1 cellular context compared by ENCODE assay signal in the genomic region with DNA sequence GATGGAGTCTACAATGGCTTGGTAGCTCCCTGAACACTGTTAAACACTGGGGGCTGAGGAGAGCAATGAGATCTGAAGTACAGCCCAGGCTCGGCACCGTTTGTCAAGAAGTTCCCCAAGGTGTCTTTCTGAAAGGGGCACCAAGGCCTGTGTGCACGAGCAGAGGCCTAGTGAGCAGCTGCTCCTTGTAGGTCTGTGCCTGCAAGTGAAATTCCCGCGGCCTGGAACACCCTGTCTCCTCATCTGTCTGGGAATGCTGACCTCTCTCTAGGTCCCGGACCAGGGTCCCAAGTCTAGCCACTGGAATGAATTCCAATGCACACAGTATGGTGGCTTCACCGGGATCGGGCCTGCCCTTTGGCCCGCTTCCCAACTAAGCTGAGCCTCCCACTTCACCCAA.
TF ChIP-seq lines count a peak whose summit lies in the region.

No MANE protein-coding gene starts in this region.

TF ChIP-seq in WTC11, 78 proteins besides CTCF, POLR2A, EP300 and RAD21 (continued from another document):
- TF ChIP-seq, protein P1, sequence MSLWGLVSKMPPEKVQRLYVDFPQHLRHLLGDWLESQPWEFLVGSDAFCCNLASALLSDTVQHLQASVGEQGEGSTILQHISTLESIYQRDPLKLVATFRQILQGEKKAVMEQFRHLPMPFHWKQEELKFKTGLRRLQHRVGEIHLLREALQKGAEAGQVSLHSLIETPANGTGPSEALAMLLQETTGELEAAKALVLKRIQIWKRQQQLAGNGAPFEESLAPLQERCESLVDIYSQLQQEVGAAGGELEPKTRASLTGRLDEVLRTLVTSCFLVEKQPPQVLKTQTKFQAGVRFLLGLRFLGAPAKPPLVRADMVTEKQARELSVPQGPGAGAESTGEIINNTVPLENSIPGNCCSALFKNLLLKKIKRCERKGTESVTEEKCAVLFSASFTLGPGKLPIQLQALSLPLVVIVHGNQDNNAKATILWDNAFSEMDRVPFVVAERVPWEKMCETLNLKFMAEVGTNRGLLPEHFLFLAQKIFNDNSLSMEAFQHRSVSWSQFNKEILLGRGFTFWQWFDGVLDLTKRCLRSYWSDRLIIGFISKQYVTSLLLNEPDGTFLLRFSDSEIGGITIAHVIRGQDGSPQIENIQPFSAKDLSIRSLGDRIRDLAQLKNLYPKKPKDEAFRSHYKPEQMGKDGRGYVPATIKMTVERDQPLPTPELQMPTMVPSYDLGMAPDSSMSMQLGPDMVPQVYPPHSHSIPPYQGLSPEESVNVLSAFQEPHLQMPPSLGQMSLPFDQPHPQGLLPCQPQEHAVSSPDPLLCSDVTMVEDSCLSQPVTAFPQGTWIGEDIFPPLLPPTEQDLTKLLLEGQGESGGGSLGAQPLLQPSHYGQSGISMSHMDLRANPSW (CRISPR knock-in tag; conservative IDR thresholded peaks at IDR 0.05; ENCODE audit: low read depth), result no peak
- no peak for TF ChIP-seq ETV6 (CRISPR knock-in tag; IDR thresholded peaks at IDR 0.05)
TF ChIP-seq in WTC11: peak in this region for 0.
